In the genomic region with DNA sequence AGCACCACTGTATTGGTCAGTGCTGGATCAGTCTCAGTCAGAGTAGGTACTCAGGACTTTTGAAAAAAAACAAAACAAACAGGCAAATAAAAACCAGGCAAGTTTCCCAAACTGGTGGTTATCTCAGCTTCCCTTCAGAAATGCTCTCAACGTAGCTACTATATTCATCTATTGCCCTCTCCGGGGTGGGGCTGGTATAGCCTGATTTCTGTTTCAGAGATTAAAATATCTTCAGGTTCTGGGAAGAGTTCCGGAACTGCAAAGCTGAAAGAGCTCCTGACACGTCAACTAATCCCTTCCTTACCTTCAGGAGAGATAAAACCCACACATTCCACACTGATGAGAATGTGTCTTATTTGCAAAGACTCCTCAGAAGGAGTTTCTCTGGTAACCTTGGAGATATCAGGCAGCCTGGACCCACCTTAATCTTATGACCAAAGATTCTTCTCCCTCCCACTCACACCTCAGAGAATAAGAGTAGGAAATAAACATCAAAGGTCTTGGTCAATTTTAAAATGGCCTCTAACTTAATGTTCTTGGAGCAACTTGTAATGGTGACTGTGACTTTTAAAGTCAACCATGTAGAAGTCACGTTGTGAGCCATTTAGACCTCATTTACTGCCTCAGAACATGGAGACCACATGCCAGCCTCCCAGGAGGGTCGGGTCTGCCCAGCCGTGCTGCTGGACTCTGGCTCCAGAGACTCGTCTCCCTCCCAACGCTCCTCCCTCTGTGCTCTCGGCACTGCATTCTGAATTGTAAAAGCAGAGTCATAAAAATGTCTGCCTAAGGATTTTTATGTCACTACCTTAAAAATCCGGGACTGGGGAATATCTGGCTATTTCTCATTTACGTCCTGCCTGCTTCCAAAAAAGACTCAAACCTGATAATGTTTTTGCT, we compare ENCODE assay signal across 1 cellular context.
A peak's percentile ranks its signal among the peaks of the same experiment; 100 is the strongest.
TF ChIP-seq lines count a peak whose summit lies in the region.

No MANE protein-coding gene starts in this region.

TF ChIP-seq in K562, 482 proteins besides CTCF, POLR2A, EP300 and RAD21 (continued from another document):
- TF ChIP-seq, protein P1, sequence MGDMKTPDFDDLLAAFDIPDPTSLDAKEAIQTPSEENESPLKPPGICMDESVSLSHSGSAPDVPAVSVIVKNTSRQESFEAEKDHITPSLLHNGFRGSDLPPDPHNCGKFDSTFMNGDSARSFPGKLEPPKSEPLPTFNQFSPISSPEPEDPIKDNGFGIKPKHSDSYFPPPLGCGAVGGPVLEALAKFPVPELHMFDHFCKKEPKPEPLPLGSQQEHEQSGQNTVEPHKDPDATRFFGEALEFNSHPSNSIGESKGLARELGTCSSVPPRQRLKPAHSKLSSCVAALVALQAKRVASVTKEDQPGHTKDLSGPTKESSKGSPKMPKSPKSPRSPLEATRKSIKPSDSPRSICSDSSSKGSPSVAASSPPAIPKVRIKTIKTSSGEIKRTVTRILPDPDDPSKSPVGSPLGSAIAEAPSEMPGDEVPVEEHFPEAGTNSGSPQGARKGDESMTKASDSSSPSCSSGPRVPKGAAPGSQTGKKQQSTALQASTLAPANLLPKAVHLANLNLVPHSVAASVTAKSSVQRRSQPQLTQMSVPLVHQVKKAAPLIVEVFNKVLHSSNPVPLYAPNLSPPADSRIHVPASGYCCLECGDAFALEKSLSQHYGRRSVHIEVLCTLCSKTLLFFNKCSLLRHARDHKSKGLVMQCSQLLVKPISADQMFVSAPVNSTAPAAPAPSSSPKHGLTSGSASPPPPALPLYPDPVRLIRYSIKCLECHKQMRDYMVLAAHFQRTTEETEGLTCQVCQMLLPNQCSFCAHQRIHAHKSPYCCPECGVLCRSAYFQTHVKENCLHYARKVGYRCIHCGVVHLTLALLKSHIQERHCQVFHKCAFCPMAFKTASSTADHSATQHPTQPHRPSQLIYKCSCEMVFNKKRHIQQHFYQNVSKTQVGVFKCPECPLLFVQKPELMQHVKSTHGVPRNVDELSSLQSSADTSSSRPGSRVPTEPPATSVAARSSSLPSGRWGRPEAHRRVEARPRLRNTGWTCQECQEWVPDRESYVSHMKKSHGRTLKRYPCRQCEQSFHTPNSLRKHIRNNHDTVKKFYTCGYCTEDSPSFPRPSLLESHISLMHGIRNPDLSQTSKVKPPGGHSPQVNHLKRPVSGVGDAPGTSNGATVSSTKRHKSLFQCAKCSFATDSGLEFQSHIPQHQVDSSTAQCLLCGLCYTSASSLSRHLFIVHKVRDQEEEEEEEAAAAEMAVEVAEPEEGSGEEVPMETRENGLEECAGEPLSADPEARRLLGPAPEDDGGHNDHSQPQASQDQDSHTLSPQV (IDR thresholded peaks at IDR 0.05): peak; percentile 93
- TF ChIP-seq ZFP36 (IDR thresholded peaks at IDR 0.05; ENCODE audit: low read depth, low read length, partially characterized antibody) (no peak), MEIS2 (IDR thresholded peaks at IDR 0.05; ENCODE audit: partially characterized antibody) (peak; percentile 84), PRPF4 (IDR thresholded peaks at IDR 0.05; ENCODE audit: insufficient read depth, low read depth, low read length, poor library complexity, severe bottlenecking) (no peak), ZNF507 (tag; conservative IDR thresholded peaks at IDR 0.05) (no peak), ESRRA (IDR thresholded peaks at IDR 0.05; ENCODE audit: borderline replicate concordance, low read depth) (peak; percentile 48; the same call in 1 of the 2 replicates), PYGO2 (tag; IDR thresholded peaks at IDR 0.05) (no peak), RNF2 (IDR thresholded peaks at IDR 0.05) (no peak), ZC3H8 (IDR thresholded peaks at IDR 0.05) (no peak), CREBBP (IDR thresholded peaks at IDR 0.05; ENCODE audit: low read depth, low read length) (no peak), SOX6 (IDR thresholded peaks at IDR 0.05) (peak; percentile 84), GATAD2A (IDR thresholded peaks at IDR 0.05) (peak; percentile 88), ZNF57 (CRISPR knock-in tag; IDR thresholded peaks at IDR 0.05) (0 out of 2 replicates have a peak, but pooled peaks have one; percentile 22)
- TF ChIP-seq, protein P2, sequence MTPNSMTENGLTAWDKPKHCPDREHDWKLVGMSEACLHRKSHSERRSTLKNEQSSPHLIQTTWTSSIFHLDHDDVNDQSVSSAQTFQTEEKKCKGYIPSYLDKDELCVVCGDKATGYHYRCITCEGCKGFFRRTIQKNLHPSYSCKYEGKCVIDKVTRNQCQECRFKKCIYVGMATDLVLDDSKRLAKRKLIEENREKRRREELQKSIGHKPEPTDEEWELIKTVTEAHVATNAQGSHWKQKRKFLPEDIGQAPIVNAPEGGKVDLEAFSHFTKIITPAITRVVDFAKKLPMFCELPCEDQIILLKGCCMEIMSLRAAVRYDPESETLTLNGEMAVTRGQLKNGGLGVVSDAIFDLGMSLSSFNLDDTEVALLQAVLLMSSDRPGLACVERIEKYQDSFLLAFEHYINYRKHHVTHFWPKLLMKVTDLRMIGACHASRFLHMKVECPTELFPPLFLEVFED (CRISPR knock-in tag; conservative IDR thresholded peaks at IDR 0.05): no peak
- TF ChIP-seq, protein P3, sequence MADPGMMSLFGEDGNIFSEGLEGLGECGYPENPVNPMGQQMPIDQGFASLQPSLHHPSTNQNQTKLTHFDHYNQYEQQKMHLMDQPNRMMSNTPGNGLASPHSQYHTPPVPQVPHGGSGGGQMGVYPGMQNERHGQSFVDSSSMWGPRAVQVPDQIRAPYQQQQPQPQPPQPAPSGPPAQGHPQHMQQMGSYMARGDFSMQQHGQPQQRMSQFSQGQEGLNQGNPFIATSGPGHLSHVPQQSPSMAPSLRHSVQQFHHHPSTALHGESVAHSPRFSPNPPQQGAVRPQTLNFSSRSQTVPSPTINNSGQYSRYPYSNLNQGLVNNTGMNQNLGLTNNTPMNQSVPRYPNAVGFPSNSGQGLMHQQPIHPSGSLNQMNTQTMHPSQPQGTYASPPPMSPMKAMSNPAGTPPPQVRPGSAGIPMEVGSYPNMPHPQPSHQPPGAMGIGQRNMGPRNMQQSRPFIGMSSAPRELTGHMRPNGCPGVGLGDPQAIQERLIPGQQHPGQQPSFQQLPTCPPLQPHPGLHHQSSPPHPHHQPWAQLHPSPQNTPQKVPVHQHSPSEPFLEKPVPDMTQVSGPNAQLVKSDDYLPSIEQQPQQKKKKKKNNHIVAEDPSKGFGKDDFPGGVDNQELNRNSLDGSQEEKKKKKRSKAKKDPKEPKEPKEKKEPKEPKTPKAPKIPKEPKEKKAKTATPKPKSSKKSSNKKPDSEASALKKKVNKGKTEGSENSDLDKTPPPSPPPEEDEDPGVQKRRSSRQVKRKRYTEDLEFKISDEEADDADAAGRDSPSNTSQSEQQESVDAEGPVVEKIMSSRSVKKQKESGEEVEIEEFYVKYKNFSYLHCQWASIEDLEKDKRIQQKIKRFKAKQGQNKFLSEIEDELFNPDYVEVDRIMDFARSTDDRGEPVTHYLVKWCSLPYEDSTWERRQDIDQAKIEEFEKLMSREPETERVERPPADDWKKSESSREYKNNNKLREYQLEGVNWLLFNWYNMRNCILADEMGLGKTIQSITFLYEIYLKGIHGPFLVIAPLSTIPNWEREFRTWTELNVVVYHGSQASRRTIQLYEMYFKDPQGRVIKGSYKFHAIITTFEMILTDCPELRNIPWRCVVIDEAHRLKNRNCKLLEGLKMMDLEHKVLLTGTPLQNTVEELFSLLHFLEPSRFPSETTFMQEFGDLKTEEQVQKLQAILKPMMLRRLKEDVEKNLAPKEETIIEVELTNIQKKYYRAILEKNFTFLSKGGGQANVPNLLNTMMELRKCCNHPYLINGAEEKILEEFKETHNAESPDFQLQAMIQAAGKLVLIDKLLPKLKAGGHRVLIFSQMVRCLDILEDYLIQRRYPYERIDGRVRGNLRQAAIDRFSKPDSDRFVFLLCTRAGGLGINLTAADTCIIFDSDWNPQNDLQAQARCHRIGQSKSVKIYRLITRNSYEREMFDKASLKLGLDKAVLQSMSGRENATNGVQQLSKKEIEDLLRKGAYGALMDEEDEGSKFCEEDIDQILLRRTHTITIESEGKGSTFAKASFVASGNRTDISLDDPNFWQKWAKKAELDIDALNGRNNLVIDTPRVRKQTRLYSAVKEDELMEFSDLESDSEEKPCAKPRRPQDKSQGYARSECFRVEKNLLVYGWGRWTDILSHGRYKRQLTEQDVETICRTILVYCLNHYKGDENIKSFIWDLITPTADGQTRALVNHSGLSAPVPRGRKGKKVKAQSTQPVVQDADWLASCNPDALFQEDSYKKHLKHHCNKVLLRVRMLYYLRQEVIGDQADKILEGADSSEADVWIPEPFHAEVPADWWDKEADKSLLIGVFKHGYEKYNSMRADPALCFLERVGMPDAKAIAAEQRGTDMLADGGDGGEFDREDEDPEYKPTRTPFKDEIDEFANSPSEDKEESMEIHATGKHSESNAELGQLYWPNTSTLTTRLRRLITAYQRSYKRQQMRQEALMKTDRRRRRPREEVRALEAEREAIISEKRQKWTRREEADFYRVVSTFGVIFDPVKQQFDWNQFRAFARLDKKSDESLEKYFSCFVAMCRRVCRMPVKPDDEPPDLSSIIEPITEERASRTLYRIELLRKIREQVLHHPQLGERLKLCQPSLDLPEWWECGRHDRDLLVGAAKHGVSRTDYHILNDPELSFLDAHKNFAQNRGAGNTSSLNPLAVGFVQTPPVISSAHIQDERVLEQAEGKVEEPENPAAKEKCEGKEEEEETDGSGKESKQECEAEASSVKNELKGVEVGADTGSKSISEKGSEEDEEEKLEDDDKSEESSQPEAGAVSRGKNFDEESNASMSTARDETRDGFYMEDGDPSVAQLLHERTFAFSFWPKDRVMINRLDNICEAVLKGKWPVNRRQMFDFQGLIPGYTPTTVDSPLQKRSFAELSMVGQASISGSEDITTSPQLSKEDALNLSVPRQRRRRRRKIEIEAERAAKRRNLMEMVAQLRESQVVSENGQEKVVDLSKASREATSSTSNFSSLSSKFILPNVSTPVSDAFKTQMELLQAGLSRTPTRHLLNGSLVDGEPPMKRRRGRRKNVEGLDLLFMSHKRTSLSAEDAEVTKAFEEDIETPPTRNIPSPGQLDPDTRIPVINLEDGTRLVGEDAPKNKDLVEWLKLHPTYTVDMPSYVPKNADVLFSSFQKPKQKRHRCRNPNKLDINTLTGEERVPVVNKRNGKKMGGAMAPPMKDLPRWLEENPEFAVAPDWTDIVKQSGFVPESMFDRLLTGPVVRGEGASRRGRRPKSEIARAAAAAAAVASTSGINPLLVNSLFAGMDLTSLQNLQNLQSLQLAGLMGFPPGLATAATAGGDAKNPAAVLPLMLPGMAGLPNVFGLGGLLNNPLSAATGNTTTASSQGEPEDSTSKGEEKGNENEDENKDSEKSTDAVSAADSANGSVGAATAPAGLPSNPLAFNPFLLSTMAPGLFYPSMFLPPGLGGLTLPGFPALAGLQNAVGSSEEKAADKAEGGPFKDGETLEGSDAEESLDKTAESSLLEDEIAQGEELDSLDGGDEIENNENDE (IDR thresholded peaks at IDR 0.05; ENCODE audit: low read depth, low read length): no peak
TF ChIP-seq in K562: peak in this region for 141.
